In the genomic region with DNA sequence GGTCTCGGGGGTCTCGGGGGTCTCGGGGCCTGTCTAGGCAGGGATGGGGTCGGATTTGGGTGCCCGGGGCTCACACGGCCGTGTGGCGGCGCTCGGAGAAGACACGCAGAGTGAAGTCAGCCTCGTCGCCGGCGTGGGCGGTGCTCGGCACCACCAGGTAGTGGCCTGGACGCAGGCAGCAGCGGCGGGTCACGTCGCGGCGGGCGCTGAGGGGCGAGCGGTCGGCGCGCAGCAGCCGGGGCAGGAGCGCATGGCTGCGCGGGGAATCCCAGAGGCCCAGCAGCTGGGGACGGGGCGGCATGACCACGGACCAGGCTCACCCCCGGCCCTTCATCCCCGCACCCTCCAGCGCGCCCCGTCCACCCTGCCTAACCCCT, we compare ENCODE assay signal across 8 cellular contexts. TPM values are rescaled to one million over a fixed set of nuclear protein-coding genes. Genes with fewer than 3 reads are reported as not detected.
A peak's percentile ranks its signal among the peaks of the same experiment; 100 is the strongest.
DNase-seq lines count a peak whose midpoint lies in the region; ATAC-seq and TF ChIP-seq lines count a peak whose summit lies in the region.

No MANE protein-coding gene starts in this region.

- no peak overlapping the region for H4K91ac ChIP-seq in neuronal stem cell (ENCODE audit: low read depth, low read length, poor library complexity)

- H2AK5ac ChIP-seq in neuronal stem cell (ENCODE audit: low read depth, low read length) = peak overlapping the region; percentile 90

- intact Hi-C loops in activated CD4-positive, alpha-beta memory T cell treated with anti-CD3 and anti-CD28 coated beads for 36 hours (cut with micrococcal nuclease) = loop anchor here (1.0 to 5.0 kb wide), 2 partner anchors 96 to 229 kb away; a partner anchor contains a TSS
- intact Hi-C loops in vagina (cut with DNase I) = no loop called here

- no peak overlapping the region for H2BK5ac ChIP-seq in neuronal stem cell (ENCODE audit: low read length)

- no peak overlapping the region for H2BK120ac ChIP-seq in neuronal stem cell (ENCODE audit: low read depth, low read length)

- H3K4me1 Mint-ChIP-seq in activated CD4-positive, alpha-beta memory T cell treated with anti-CD3 and anti-CD28 coated beads for 36 hours (ENCODE audit: low read depth) = peaks cover 38% of the 10 kb centered on the region

- peak overlapping the region; percentile 90 for H3K9ac ChIP-seq in neuronal stem cell (ENCODE audit: low read depth, low read length, poor library complexity)

- peak overlapping the region; percentile 38 for H3K14ac ChIP-seq in neuronal stem cell (ENCODE audit: low read length)

- H3K27me3 ChIP-seq in BE2C (no peaks in the 10 kb centered on the region), neuronal stem cell (ENCODE audit: control insufficient read depth in 3 of 3, insufficient read depth in 3 of 3, low read depth in 1 of 3, low read length in 3 of 3) (peaks cover 0 to 18% (median 8%) of the 10 kb centered on the region in 3 experiments), vagina (no peaks in the 10 kb centered on the region), MG63 (no peaks in the 10 kb centered on the region)

- H3K18ac ChIP-seq in neuronal stem cell (ENCODE audit: low read length) = peak overlapping the region; percentile 94

- no peak for TF ChIP-seq POLR2A in vagina (IDR thresholded peaks at IDR 0.05)

- peak overlapping the region; percentile 80 for H3K4me2 ChIP-seq in neuronal stem cell (ENCODE audit: insufficient read depth, low read length, poor library complexity, severe bottlenecking)

- ATAC-seq in GM18517 (IDR thresholded peaks at IDR 0.05; ENCODE audit: unreplicated experiment) = no peak

- H2BK15ac ChIP-seq in neuronal stem cell (ENCODE audit: low read length) = peak overlapping the region; percentile 81

- H3K27me3 Mint-ChIP-seq in activated CD4-positive, alpha-beta memory T cell treated with anti-CD3 and anti-CD28 coated beads for 36 hours = no peaks in the 10 kb centered on the region

- H3K79me1 ChIP-seq in neuronal stem cell (ENCODE audit: low read depth, low read length) = no peaks in the 10 kb centered on the region

- POLR2A ChIA-PET in activated CD4-positive, alpha-beta memory T cell treated with anti-CD3 and anti-CD28 coated beads for 36 hours (lab: Charles Lee) = no interaction called here

- H3K9me3 ChIP-seq in BE2C = no peaks in the 10 kb centered on the region
- H3K9me3 ChIP-seq in neuronal stem cell (replicated peaks in 1 of 2; ENCODE audit: control insufficient read depth in 2 of 2, insufficient read depth in 1 of 2, low read depth in 1 of 2, low read length in 2 of 2) = no peaks in the 10 kb centered on the region
- H3K9me3 ChIP-seq in vagina = no peaks in the 10 kb centered on the region
- no peaks in the 10 kb centered on the region for H3K9me3 ChIP-seq in MG63

- H3K36me3 ChIP-seq in BE2C (peaks cover 2% of the 10 kb centered on the region), neuronal stem cell (replicated peaks in 1 of 2; ENCODE audit: control insufficient read depth in 2 of 2, insufficient read depth in 2 of 2, low read length in 2 of 2) (peaks cover 10 to 11% of the 10 kb centered on the region in 2 donors), vagina (no peaks in the 10 kb centered on the region), MG63 (peaks cover 31% of the 10 kb centered on the region)

- H3K4me3 ChIP-seq in BE2C (ENCODE audit: low read depth, low read length) (peak overlapping the region; percentile 23; the same call in 1 of the 2 replicates), neuronal stem cell (ENCODE audit: low read length in 2 of 2) (peak overlapping the region in 1 of 2 donors; percentile 79), vagina (peak overlapping the region; percentile 43 to 47), MG63 (no peak overlapping the region)

- H4K8ac ChIP-seq in neuronal stem cell (ENCODE audit: low read depth, low read length) = peak overlapping the region; percentile 65

- no CpG with 5 or more reads among the region's 42 CpGs for WGBS in neuronal stem cell (ENCODE audit: extremely low coverage in 2 of 2, insufficient read length in 2 of 2, insufficient replicate concordance in 1 of 2), 2 donors

- H3K27ac ChIP-seq in epithelial cell of prostate (peak overlapping the region; percentile 29), neuronal stem cell (replicated peaks; ENCODE audit: low read length) (no peak overlapping the region), vagina (peak overlapping the region; percentile 53)

- H2BK12ac ChIP-seq in neuronal stem cell (ENCODE audit: low read length) = peak overlapping the region; percentile 41

- DNase-seq in BE2C (peak; percentile 54), HuH-7.5 (ENCODE audit: low spot score) (peak; percentile 79), epithelial cell of prostate (ENCODE audit: low read depth, low spot score) (no peak), neuronal stem cell (ENCODE audit: low spot score) (no peak), vagina (ENCODE audit: extremely low spot score in 2 of 2) (no peak), MG63 (no peak)
- DNase-seq in activated CD4-positive, alpha-beta memory T cell treated with anti-CD3 and anti-CD28 coated beads for 36 hours = peak; percentile 74

- no peak overlapping the region for H3K4ac ChIP-seq in neuronal stem cell (ENCODE audit: low read length)

- H2AFZ ChIP-seq in neuronal stem cell (ENCODE audit: low read length) = peak overlapping the region; percentile 84

- H3K9me3 Mint-ChIP-seq in activated CD4-positive, alpha-beta memory T cell treated with anti-CD3 and anti-CD28 coated beads for 36 hours = no peaks in the 10 kb centered on the region

- no peaks in the 10 kb centered on the region for H3K36me3 Mint-ChIP-seq in activated CD4-positive, alpha-beta memory T cell treated with anti-CD3 and anti-CD28 coated beads for 36 hours

- no peak overlapping the region for H3K27ac Mint-ChIP-seq in activated CD4-positive, alpha-beta memory T cell treated with anti-CD3 and anti-CD28 coated beads for 36 hours

- TF ChIP-seq CTCF in BE2C (IDR thresholded peaks at IDR 0.05; ENCODE audit: low read depth, low read length) = no peak
- TF ChIP-seq CTCF in vagina (IDR thresholded peaks at IDR 0.05) = no peak

- H3K23ac ChIP-seq in neuronal stem cell (ENCODE audit: low read depth, low read length, poor library complexity) = peak overlapping the region; percentile 98

- peak overlapping the region; percentile 43 for H3K4me3 Mint-ChIP-seq in activated CD4-positive, alpha-beta memory T cell treated with anti-CD3 and anti-CD28 coated beads for 36 hours

- H3K4me1 ChIP-seq in BE2C (no peaks in the 10 kb centered on the region), neuronal stem cell (ENCODE audit: control insufficient read depth in 2 of 2, insufficient read depth in 1 of 2, low read depth in 1 of 2, low read length in 2 of 2) (peaks cover 0 to 8% of the 10 kb centered on the region in 2 donors), vagina (peaks cover 44% of the 10 kb centered on the region)

- CTCF ChIA-PET in activated CD4-positive, alpha-beta memory T cell treated with anti-CD3 and anti-CD28 coated beads for 36 hours (lab: Charles Lee) = no interaction called here

RNA-seq across cellular contexts. Expression of a gene that starts 8.2 kb away (rescaled TPM):
- polyA plus RNA-seq in BE2C (2012; ENCODE audit: insufficient read depth, insufficient read length, low read depth) = not detected
- total RNA-seq in activated CD4-positive, alpha-beta memory T cell treated with anti-CD3 and anti-CD28 coated beads for 36 hours = 1 to 10 TPM; 7.1 to 9.0 TPM
- 5.6 TPM for polyA plus RNA-seq in neuronal stem cell (2013, experiment 1 of 2)
- polyA plus RNA-seq in neuronal stem cell (2013, experiment 2 of 2) = 5.2 TPM
- 9.6 TPM for total RNA-seq in vagina
- not detected in 2 replicates for total RNA-seq in MG63 (2014; rRNA removed; shearing (Covaris generic); ENCODE audit: low replicate concordance)

RNA-seq across cellular contexts. Expression of a gene that starts 37.3 kb away (rescaled TPM):
- polyA plus RNA-seq in BE2C (2012; ENCODE audit: insufficient read depth, insufficient read length, low read depth) = not detected
- not detected for total RNA-seq in activated CD4-positive, alpha-beta memory T cell treated with anti-CD3 and anti-CD28 coated beads for 36 hours
- polyA plus RNA-seq in neuronal stem cell (2013, experiment 1 of 2) = 0.18 TPM
- not detected for polyA plus RNA-seq in neuronal stem cell (2013, experiment 2 of 2)
- 269 TPM for total RNA-seq in vagina
- not detected in 2 replicates for total RNA-seq in MG63 (2014; rRNA removed; shearing (Covaris generic); ENCODE audit: low replicate concordance)

RNA-seq across cellular contexts. Expression of a gene that starts 53.0 kb away (rescaled TPM):
- polyA plus RNA-seq in BE2C (2012; ENCODE audit: insufficient read depth, insufficient read length, low read depth) = not detected
- not detected for total RNA-seq in activated CD4-positive, alpha-beta memory T cell treated with anti-CD3 and anti-CD28 coated beads for 36 hours
- polyA plus RNA-seq in neuronal stem cell (2013, experiment 1 of 2) = not detected
- not detected for polyA plus RNA-seq in neuronal stem cell (2013, experiment 2 of 2)
- 760 TPM for total RNA-seq in vagina
- not detected in 2 replicates for total RNA-seq in MG63 (2014; rRNA removed; shearing (Covaris generic); ENCODE audit: low replicate concordance)

Comparison
In these comparisons a context has a peak if more than half of its experiments do, and no peak if none do; other contexts are left out.
1. DNase-seq: peak in BE2C (single experiment), HuH-7.5 (single experiment) and activated CD4-positive, alpha-beta memory T cell treated with anti-CD3 and anti-CD28 coated beads for 36 hours (single experiment); none in epithelial cell of prostate (single experiment), neuronal stem cell (single experiment), vagina (0 of 2) and MG63 (single experiment).
2. RNA of a gene that starts 37.3 kb away (total RNA-seq): 269 TPM in vagina (single experiment); not detected in activated CD4-positive, alpha-beta memory T cell treated with anti-CD3 and anti-CD28 coated beads for 36 hours and not detected in MG63; every median in the first group is over 100 times any median in the second.
3. RNA of a gene that starts 53.0 kb away (total RNA-seq): 760 TPM in vagina (single experiment); not detected in activated CD4-positive, alpha-beta memory T cell treated with anti-CD3 and anti-CD28 coated beads for 36 hours and not detected in MG63; every median in the first group is over 100 times any median in the second.